16 cellular contexts compared by ENCODE assay signal in the genomic region with DNA sequence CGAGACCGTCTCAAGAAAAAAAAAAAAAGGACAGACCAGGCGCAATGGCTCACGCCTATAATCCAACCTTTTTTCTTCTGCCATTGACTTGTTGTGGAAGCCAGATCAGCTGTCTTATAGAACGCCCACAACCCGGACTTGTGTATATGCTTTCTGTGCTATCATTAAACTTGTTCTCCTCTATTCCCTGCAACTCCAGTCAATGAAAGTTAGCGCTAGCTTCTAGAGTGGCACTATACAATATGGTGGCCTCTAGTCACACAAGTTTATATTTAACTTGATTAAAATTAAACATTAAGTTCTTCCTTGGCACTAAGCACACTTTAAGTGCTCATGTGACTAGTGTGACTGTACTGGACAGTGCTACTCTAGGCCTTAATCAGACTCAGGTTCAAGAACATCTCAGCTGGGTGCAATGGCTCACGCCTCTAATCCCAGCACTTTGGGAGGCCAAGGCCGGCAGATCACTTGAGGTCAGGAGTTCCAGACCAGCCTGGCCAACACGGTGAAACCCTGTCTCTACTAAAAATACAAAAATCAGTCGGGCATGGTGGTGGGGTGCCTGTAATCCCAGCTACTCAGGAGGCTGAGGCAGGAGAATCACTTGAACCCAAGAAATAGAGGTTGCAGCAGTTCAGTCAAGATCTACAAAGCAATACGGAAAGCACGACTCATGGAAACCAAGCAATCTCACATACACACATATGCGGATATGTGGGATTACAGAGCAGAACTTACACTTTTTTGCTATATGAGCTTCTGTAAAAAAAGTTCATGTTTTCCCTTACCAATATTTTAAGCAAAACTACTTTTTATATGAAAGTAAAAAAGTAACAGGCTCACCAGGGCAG. TPM values are rescaled to one million over a fixed set of nuclear protein-coding genes. Genes with fewer than 3 reads are reported as not detected.
DNase-seq lines count a peak whose midpoint lies in the region; ATAC-seq and TF ChIP-seq lines count a peak whose summit lies in the region.
"Had no signal": no experiment of that assay in that cellular context is flagged by ENCODE, and none has a peak within 500 bp of the region (broad histone marks: within the 10 kb centered on the region; RNA-seq: fewer than 3 reads in every experiment).

No MANE protein-coding gene starts in this region.

- H3K9me3 ChIP-seq in left lung: no peaks in the 10 kb centered on the region
- H3K9me3 ChIP-seq: gastroesophageal sphincter, suprapubic skin had no signal

- ATAC-seq in left ventricle myocardium superior (peak; percentile 42), WTC11 (no peak), left lung (peak; percentile 61)
- ATAC-seq in stimulated activated naive CD8-positive, alpha-beta T cell treated with anti-CD3 and anti-CD28 coated beads, Interleukin-15, amount 100 ng/mL, for 72 hours: no peak
- ATAC-seq: gastroesophageal sphincter had no signal

- H3K27me3 ChIP-seq in left lung: no peaks in the 10 kb centered on the region
- H3K27me3 ChIP-seq: gastroesophageal sphincter, suprapubic skin had no signal

- no peak overlapping the region for H3K4me3 ChIP-seq in left lung
- H3K4me3 ChIP-seq: gastroesophageal sphincter, suprapubic skin had no signal

- DNase-seq in left ventricle myocardium superior (no peak), cardiac septum (ENCODE audit: low spot score) (no peak), WTC11 (ENCODE audit: low spot score) (no peak), left lung (no peak), midbrain (lab: John Stamatoyannopoulos, UW) (no peak), HT-29 (ENCODE audit: low spot score) (no peak)
- DNase-seq in stimulated activated naive CD8-positive, alpha-beta T cell treated with anti-CD3 and anti-CD28 coated beads, Interleukin-15, amount 100 ng/mL, for 72 hours: no peak
- DNase-seq: activated gamma-delta T cell, AML-193, NCI-H1417, NCI-H82, T1000 had no signal

- POLR2A ChIA-PET in WTC11 (lab: Charles Lee): no interaction called here

- peaks cover 92% of the 10 kb centered on the region for H3K36me3 Mint-ChIP-seq in WTC11

- no peaks in the 10 kb centered on the region for H3K9me3 Mint-ChIP-seq in WTC11
- no peaks in the 10 kb centered on the region for H3K9me3 Mint-ChIP-seq in stimulated activated naive CD8-positive, alpha-beta T cell treated with anti-CD3 and anti-CD28 coated beads, Interleukin-15, amount 100 ng/mL, for 72 hours
- H3K9me3 Mint-ChIP-seq: dendritic cell treated with granulocyte-macrophage colony-stimulating factor and Interleukin-4, amounts not matched to agents 40 ng/mL and 50 ng/mL, for 4 days had no signal

- H3K4me3 Mint-ChIP-seq in WTC11: no peak overlapping the region
- peak overlapping the region in 1 of 2 donors; percentile 56 for H3K4me3 Mint-ChIP-seq in stimulated activated naive CD8-positive, alpha-beta T cell treated with anti-CD3 and anti-CD28 coated beads, Interleukin-15, amount 100 ng/mL, for 72 hours
- H3K4me3 Mint-ChIP-seq: dendritic cell treated with granulocyte-macrophage colony-stimulating factor and Interleukin-4, amounts not matched to agents 40 ng/mL and 50 ng/mL, for 4 days had no signal

- H3K27ac Mint-ChIP-seq in WTC11: 0 out of 2 replicates have a peak overlapping the region, but pooled peaks have one; percentile 33
- H3K27ac Mint-ChIP-seq in stimulated activated naive CD8-positive, alpha-beta T cell treated with anti-CD3 and anti-CD28 coated beads, Interleukin-15, amount 100 ng/mL, for 72 hours: peak overlapping the region; percentile 60 to 82
- H3K27ac Mint-ChIP-seq: dendritic cell treated with granulocyte-macrophage colony-stimulating factor and Interleukin-4, amounts not matched to agents 40 ng/mL and 50 ng/mL, for 4 days had no signal

- intact Hi-C loops in left ventricle myocardium superior (cut with micrococcal nuclease): loop anchor here (10.0 kb wide), 1 partner anchor 151 kb away; no protein-coding TSS in a partner anchor
- intact Hi-C loops in cardiac septum (cut with DNase I): loop anchor here (10.0 kb wide), 1 partner anchor 311 kb away; no protein-coding TSS in a partner anchor
- intact Hi-C loops in left lung (cut with DNase I): loop anchor here in 1 of 2 donors (10.0 kb wide), 1 partner anchor 151 kb away; no protein-coding TSS in a partner anchor

- H3K27me3 Mint-ChIP-seq in WTC11 (ENCODE audit: low read depth): no peaks in the 10 kb centered on the region
- no peaks in the 10 kb centered on the region for H3K27me3 Mint-ChIP-seq in stimulated activated naive CD8-positive, alpha-beta T cell treated with anti-CD3 and anti-CD28 coated beads, Interleukin-15, amount 100 ng/mL, for 72 hours
- H3K27me3 Mint-ChIP-seq: dendritic cell treated with granulocyte-macrophage colony-stimulating factor and Interleukin-4, amounts not matched to agents 40 ng/mL and 50 ng/mL, for 4 days had no signal

- peaks cover 16% of the 10 kb centered on the region for H3K4me1 Mint-ChIP-seq in WTC11
- peaks cover 55% of the 10 kb centered on the region for H3K4me1 Mint-ChIP-seq in stimulated activated naive CD8-positive, alpha-beta T cell treated with anti-CD3 and anti-CD28 coated beads, Interleukin-15, amount 100 ng/mL, for 72 hours

- H3K36me3 ChIP-seq in left lung: peaks cover 0 to 99% of the 10 kb centered on the region in 2 donors

- no peaks in the 10 kb centered on the region for H3K4me1 ChIP-seq in left lung
- H3K4me1 ChIP-seq: gastroesophageal sphincter, suprapubic skin had no signal

- H3K27ac ChIP-seq in left lung: no peak overlapping the region
- H3K27ac ChIP-seq: epithelial cell of prostate, gastroesophageal sphincter, suprapubic skin had no signal

- TF ChIP-seq CTCF in WTC11 (IDR thresholded peaks at IDR 0.05): no peak
- no peak for TF ChIP-seq CTCF in left lung (IDR thresholded peaks at IDR 0.05)

- CTCF ChIA-PET in WTC11 (lab: Charles Lee): no interaction called here

TF ChIP-seq in WTC11, 78 proteins besides CTCF, POLR2A, EP300 and RAD21 (continues in another document):
- TF ChIP-seq IRF2 (CRISPR knock-in tag; IDR thresholded peaks at IDR 0.05; ENCODE audit: borderline replicate concordance, low read depth) (no peak), JUN (CRISPR knock-in tag; IDR thresholded peaks at IDR 0.05) (no peak), ELF4 (CRISPR knock-in tag; IDR thresholded peaks at IDR 0.05; ENCODE audit: low read depth) (no peak), ARID4B (CRISPR knock-in tag; IDR thresholded peaks at IDR 0.05; ENCODE audit: borderline replicate concordance) (no peak), TP53 (CRISPR knock-in tag; IDR thresholded peaks at IDR 0.05) (no peak), NR3C1 (CRISPR knock-in tag; conservative IDR thresholded peaks at IDR 0.05; ENCODE audit: low read depth) (no peak)
- TF ChIP-seq, protein P1, sequence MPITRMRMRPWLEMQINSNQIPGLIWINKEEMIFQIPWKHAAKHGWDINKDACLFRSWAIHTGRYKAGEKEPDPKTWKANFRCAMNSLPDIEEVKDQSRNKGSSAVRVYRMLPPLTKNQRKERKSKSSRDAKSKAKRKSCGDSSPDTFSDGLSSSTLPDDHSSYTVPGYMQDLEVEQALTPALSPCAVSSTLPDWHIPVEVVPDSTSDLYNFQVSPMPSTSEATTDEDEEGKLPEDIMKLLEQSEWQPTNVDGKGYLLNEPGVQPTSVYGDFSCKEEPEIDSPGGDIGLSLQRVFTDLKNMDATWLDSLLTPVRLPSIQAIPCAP (CRISPR knock-in tag; IDR thresholded peaks at IDR 0.05): no peak

RNA-seq across cellular contexts. Expression of gene GLG1, which starts 18.8 kb away (rescaled TPM):
- 80.0 TPM for total RNA-seq in left ventricle myocardium superior
- 110 TPM for total RNA-seq in cardiac septum
- total RNA-seq in WTC11 (2021): 156 to 179 TPM (median 171 TPM) in 3 replicates
- 100 to 1,000 TPM; 116 to 132 TPM for total RNA-seq in left lung
- 78.9 and 79.5 TPM in 2 replicates for total RNA-seq in HT-29 (2014; rRNA removed; shearing (Covaris generic))

RNA-seq across cellular contexts. Expression of gene RFWD3, which starts 41.0 kb away (rescaled TPM):
- total RNA-seq in left ventricle myocardium superior: 4.6 TPM
- 5.8 TPM for total RNA-seq in cardiac septum
- 78.8 to 109 TPM (median 86.2 TPM) in 3 replicates for total RNA-seq in WTC11 (2021)
- 10 to 100 TPM; 20.7 to 26.8 TPM for total RNA-seq in left lung
- 42.5 and 52.4 TPM in 2 replicates for total RNA-seq in HT-29 (2014; rRNA removed; shearing (Covaris generic))

Comparison
In these comparisons a context has a peak if more than half of its experiments do, and no peak if none do; other contexts are left out.
1. ATAC-seq: peak in left ventricle myocardium superior (single experiment) and left lung (single experiment); none in WTC11 (single experiment) and stimulated activated naive CD8-positive, alpha-beta T cell treated with anti-CD3 and anti-CD28 coated beads, Interleukin-15, amount 100 ng/mL, for 72 hours (single experiment).